In genomic region chr22:17724678-17725464, GRCh38 we compare ENCODE assay signal across 15 cellular contexts. TPM values are rescaled to one million over a fixed set of nuclear protein-coding genes. Genes with fewer than 3 reads are reported as not detected.
A peak's percentile ranks its signal among the peaks of the same experiment; 100 is the strongest.
DNase-seq lines count a peak whose midpoint lies in the region; ATAC-seq, FAIRE-seq and TF ChIP-seq lines count a peak whose summit lies in the region.
"Had no signal": no experiment of that assay in that cellular context is flagged by ENCODE, and none has a peak within 500 bp of the region (broad histone marks: within the 10 kb centered on the region; RNA-seq: fewer than 3 reads in every experiment).

No MANE protein-coding gene starts in this region.

- DNase-seq in astrocyte (ENCODE audit: low read depth) = no peak
- DNase-seq in right atrium auricular region (ENCODE audit: low spot score) = no peak
- DNase-seq in activated CD4-positive, alpha-beta T cell treated with anti-CD3 and anti-CD28 coated beads for 48 hours = no peak
- DNase-seq in NCI-H82 treated with DMSO at 0.1 percent for 48 hours (lab: John Stamatoyannopoulos, UW; ENCODE audit: unreplicated experiment) = no peak
- DNase-seq in MCF 10A (ENCODE audit: unreplicated experiment) = no peak
- DNase-seq: activated CD4-positive, alpha-beta T cell treated with anti-CD3 and anti-CD28 coated beads for 1 hour; activated T-cell treated with anti-CD3 and anti-CD28 coated beads, Interleukin-2, amount 50 U/mL, for 48 hours; GM23248; NCI-H2107 had no signal

- H3K9ac ChIP-seq in BLaER1 treated with 17β-estradiol and CSF1 and Interleukin-3, amounts not matched to agents 10 nM and 100 nM = no peak overlapping the region
- H3K9ac ChIP-seq in astrocyte (ENCODE audit: low read length) (no peak overlapping the region), rectal smooth muscle tissue (ENCODE audit: low read length) (no peak overlapping the region)
- H3K9ac ChIP-seq: GM23248 had no signal

- H3K36me3 Mint-ChIP-seq in astrocyte (ENCODE audit: low read depth, unreplicated experiment) = peaks cover 22% of the 10 kb centered on the region
- H3K36me3 Mint-ChIP-seq in MCF 10A (ENCODE audit: insufficient read depth, unreplicated experiment) = peaks cover 57% of the 10 kb centered on the region

- peak overlapping the region; percentile 28 for H3K27ac Mint-ChIP-seq in astrocyte (ENCODE audit: unreplicated experiment)
- no peak overlapping the region for H3K27ac Mint-ChIP-seq in MCF 10A (ENCODE audit: low read depth, unreplicated experiment)

- POLR2A ChIA-PET in MCF 10A (lab: Yijun Ruan, JAX) = no interaction called here

- no peak overlapping the region for H2AFZ ChIP-seq in astrocyte (ENCODE audit: low read depth, low read length)
- H2AFZ ChIP-seq: GM23248 had no signal

- TF ChIP-seq CTCF in astrocyte (IDR thresholded peaks at IDR 0.05; ENCODE audit: insufficient read depth, low read depth, low read length) = no peak
- TF ChIP-seq CTCF in right atrium auricular region (IDR thresholded peaks at IDR 0.05) = no peak
- no peak for TF ChIP-seq CTCF in MCF 10A (IDR thresholded peaks at IDR 0.05; ENCODE audit: unreplicated experiment)

- H3K4me1 Mint-ChIP-seq in astrocyte (ENCODE audit: low read depth, unreplicated experiment) = peaks cover 21% of the 10 kb centered on the region
- peaks cover 15% of the 10 kb centered on the region for H3K4me1 Mint-ChIP-seq in MCF 10A (ENCODE audit: insufficient read depth, unreplicated experiment)

- CTCF ChIA-PET in MCF 10A (lab: Yijun Ruan, JAX) = interaction anchor here (0.5 to 0.9 kb wide), 3 partner anchors 15 to 105 kb away, joined by 3 to 8 read pairs (median 3); no protein-coding TSS in a partner anchor

- no peak for FAIRE-seq in astrocyte (lab: Jason Lieb, UNC)
- FAIRE-seq: GM19239 had no signal

- peaks cover 0 to 49% (median 28%) of the 10 kb centered on the region in 11 experiments; a peak in 15 of 22 replicates for H4K20me1 ChIP-seq in BLaER1 treated with 17β-estradiol and CSF1 and Interleukin-3, amounts not matched to agents 10 nM and 100 nM
- H4K20me1 ChIP-seq in astrocyte (ENCODE audit: insufficient read depth, low read length) = peaks cover 35% of the 10 kb centered on the region

- peaks cover 24% of the 10 kb centered on the region for H3K79me2 ChIP-seq in astrocyte (ENCODE audit: insufficient read depth, low read length)

- no peak for ATAC-seq in HG02884 (IDR thresholded peaks at IDR 0.05; ENCODE audit: unreplicated experiment)

- H3K9me3 ChIP-seq in BLaER1 treated with 17β-estradiol and CSF1 and Interleukin-3, amounts not matched to agents 10 nM and 100 nM (replicated peaks in 1 of 11) = no peaks in the 10 kb centered on the region
- H3K9me3 ChIP-seq in astrocyte (ENCODE audit: insufficient read depth, low read depth, low read length) = no peaks in the 10 kb centered on the region
- no peaks in the 10 kb centered on the region for H3K9me3 ChIP-seq in right atrium auricular region
- H3K9me3 ChIP-seq: breast epithelium had no signal

- intact Hi-C loops in MCF 10A (cut with micrococcal nuclease) = no loop called here

- H3K4me1 ChIP-seq in BLaER1 treated with 17β-estradiol and CSF1 and Interleukin-3, amounts not matched to agents 10 nM and 100 nM = peaks cover 24 to 60% (median 55%) of the 10 kb centered on the region in 10 experiments
- H3K4me1 ChIP-seq in astrocyte (ENCODE audit: insufficient read depth, low read length) = peaks cover 19% of the 10 kb centered on the region
- H3K4me1 ChIP-seq in right atrium auricular region = peaks cover 0 to 29% of the 10 kb centered on the region in 2 donors
- H3K4me1 ChIP-seq in rectal smooth muscle tissue (ENCODE audit: control insufficient read depth, insufficient read depth, low read length) = peaks cover 19% of the 10 kb centered on the region
- H3K4me1 ChIP-seq: breast epithelium had no signal

- H3K4me3 ChIP-seq in BLaER1 treated with 17β-estradiol and CSF1 and Interleukin-3, amounts not matched to agents 10 nM and 100 nM = no peak overlapping the region
- no peak overlapping the region for H3K4me3 ChIP-seq in astrocyte (ENCODE audit: insufficient read depth, low read depth, low read length)
- no peak overlapping the region for H3K4me3 ChIP-seq in right atrium auricular region
- H3K4me3 ChIP-seq in rectal smooth muscle tissue (ENCODE audit: low read length) = no peak overlapping the region
- H3K4me3 ChIP-seq: breast epithelium, GM23248 had no signal

- peaks cover 20 to 41% (median 29%) of the 10 kb centered on the region in 11 experiments for H3K36me3 ChIP-seq in BLaER1 treated with 17β-estradiol and CSF1 and Interleukin-3, amounts not matched to agents 10 nM and 100 nM
- H3K36me3 ChIP-seq in astrocyte (ENCODE audit: insufficient read depth, low read length) (peaks cover 22% of the 10 kb centered on the region), right atrium auricular region (peaks cover 29% of the 10 kb centered on the region), rectal smooth muscle tissue (ENCODE audit: control insufficient read depth, insufficient read depth, low read length) (peaks cover 20% of the 10 kb centered on the region)

- H3K27me3 ChIP-seq in BLaER1 treated with 17β-estradiol and CSF1 and Interleukin-3, amounts not matched to agents 10 nM and 100 nM = no peaks in the 10 kb centered on the region
- no peaks in the 10 kb centered on the region for H3K27me3 ChIP-seq in astrocyte (ENCODE audit: insufficient read depth, low read length)
- no peaks in the 10 kb centered on the region for H3K27me3 ChIP-seq in right atrium auricular region
- H3K27me3 ChIP-seq in rectal smooth muscle tissue (ENCODE audit: control insufficient read depth, insufficient read depth, low read length) = no peaks in the 10 kb centered on the region
- H3K27me3 ChIP-seq: breast epithelium had no signal

- H3K4me3 Mint-ChIP-seq in astrocyte (ENCODE audit: unreplicated experiment) (no peak overlapping the region), MCF 10A (ENCODE audit: unreplicated experiment) (no peak overlapping the region)

- peak overlapping the region in 3 of 11 experiments; percentile 5 to 45 (median 18); a peak in 4 of 22 replicates for H3K27ac ChIP-seq in BLaER1 treated with 17β-estradiol and CSF1 and Interleukin-3, amounts not matched to agents 10 nM and 100 nM
- H3K27ac ChIP-seq in astrocyte (ENCODE audit: low read depth, low read length) (no peak overlapping the region), right atrium auricular region (peak overlapping the region; percentile 68 to 80), rectal smooth muscle tissue (ENCODE audit: low read depth, low read length) (peak overlapping the region; percentile 68)
- H3K27ac ChIP-seq: breast epithelium, epithelial cell of prostate, GM23248 had no signal

- H3K4me2 ChIP-seq in BLaER1 treated with 17β-estradiol and CSF1 and Interleukin-3, amounts not matched to agents 10 nM and 100 nM = peak overlapping the region in 9 of 11 experiments; percentile 4 to 84 (median 66); a peak in 16 of 22 replicates
- H3K4me2 ChIP-seq in astrocyte (ENCODE audit: low read length) = no peak overlapping the region

- BruUV-seq in MCF 10A (replicated peaks; lab: Mats Ljungman, UMichigan) = no TSS peak

- H3K27me3 Mint-ChIP-seq in astrocyte (ENCODE audit: low read depth, unreplicated experiment) (no peaks in the 10 kb centered on the region), MCF 10A (ENCODE audit: insufficient read depth, unreplicated experiment) (no peaks in the 10 kb centered on the region)

- H3K9me3 Mint-ChIP-seq in astrocyte (ENCODE audit: unreplicated experiment) (no peaks in the 10 kb centered on the region), MCF 10A (ENCODE audit: unreplicated experiment) (no peaks in the 10 kb centered on the region)

RNA-seq across cellular contexts. Expression of gene BID, which starts 49.4 kb away (rescaled TPM):
- total RNA-seq in astrocyte = 30.5 and 35.1 TPM in 2 replicates
- 10 to 100 TPM; 10.5 to 14.1 TPM for total RNA-seq in right atrium auricular region
- 21.5 and 25.0 TPM in 2 replicates for total RNA-seq in MCF 10A (2022)
